In the genomic region with DNA sequence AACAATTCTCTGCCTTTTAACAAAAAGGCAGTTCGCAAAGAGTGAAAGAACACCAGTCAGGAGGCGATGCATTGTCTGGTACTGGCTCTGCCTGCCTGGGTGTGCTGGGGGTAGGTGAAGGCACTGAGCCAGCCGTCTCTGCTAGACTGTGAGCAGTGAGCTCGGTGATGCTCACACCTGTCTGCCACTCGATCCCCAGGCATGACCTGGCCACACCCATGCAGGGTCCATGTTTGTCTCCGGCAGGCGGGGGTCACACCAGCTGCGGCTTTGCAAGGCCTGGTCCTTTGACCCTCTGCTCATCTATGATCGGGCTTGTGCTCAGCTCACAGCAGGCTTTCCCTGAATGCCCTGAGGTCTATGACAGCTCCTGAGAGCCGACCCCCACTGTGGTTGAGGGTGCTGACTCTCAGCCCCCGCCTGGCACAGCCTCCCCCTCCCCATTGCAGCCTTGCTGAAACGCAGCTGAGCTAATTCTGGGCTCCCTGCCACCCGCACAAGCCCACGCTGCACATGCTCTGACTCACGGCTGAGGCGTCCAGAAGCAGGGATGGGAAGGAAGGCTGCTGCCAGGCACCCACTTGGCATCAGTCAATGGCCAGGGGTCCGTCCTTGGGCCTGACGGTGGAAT, we compare ENCODE assay signal across 10 cellular contexts. TPM values are rescaled to one million over a fixed set of nuclear protein-coding genes. Genes with fewer than 3 reads are reported as not detected.
DNase-seq lines count a peak whose midpoint lies in the region; ATAC-seq, FAIRE-seq and TF ChIP-seq lines count a peak whose summit lies in the region.
"Had no signal": no experiment of that assay in that cellular context is flagged by ENCODE, and none has a peak within 500 bp of the region (broad histone marks: within the 10 kb centered on the region; RNA-seq: fewer than 3 reads in every experiment).

No MANE protein-coding gene starts in this region.

- H3K27ac ChIP-seq in right atrium auricular region: no peak overlapping the region
- peak overlapping the region; percentile 30 for H3K27ac ChIP-seq in upper lobe of right lung
- H3K27ac ChIP-seq: SJSA1 had no signal

- H3K36me3 ChIP-seq in right atrium auricular region: no peaks in the 10 kb centered on the region
- no peaks in the 10 kb centered on the region for H3K36me3 ChIP-seq in upper lobe of right lung
- H3K36me3 ChIP-seq: SJSA1 had no signal

- FAIRE-seq in GM12892 (lab: Jason Lieb, UNC): no peak

- H3K36me3 Mint-ChIP-seq in activated CD8-positive, alpha-beta memory T cell treated with anti-CD3 and anti-CD28 coated beads, Interleukin-2, amount 10 ng/mL, durations not matched to agents 7 days and 5 days: no peaks in the 10 kb centered on the region
- H3K36me3 Mint-ChIP-seq in activated T-helper 2 cell treated with anti-CD3 and anti-CD28 coated beads, Interferon-gamma antibody, Interleukin-2, Interleukin-4, amounts not matched to agents 10 μg/mL and 5 μg/mL and 100 μg/mL, durations not matched to agents 14 hours and 24 hours and 36 hours (ENCODE audit: low read depth): no peaks in the 10 kb centered on the region

- peaks cover 0 to 27% of the 10 kb centered on the region in 2 donors for H3K4me1 ChIP-seq in right atrium auricular region
- H3K4me1 ChIP-seq in upper lobe of right lung: peaks cover 38% of the 10 kb centered on the region
- H3K4me1 ChIP-seq: SJSA1 had no signal

- H3K9me3 ChIP-seq in right atrium auricular region: no peaks in the 10 kb centered on the region
- H3K9me3 ChIP-seq in upper lobe of right lung: no peaks in the 10 kb centered on the region
- H3K9me3 ChIP-seq: SJSA1 had no signal

- H3K4me1 Mint-ChIP-seq in activated CD8-positive, alpha-beta memory T cell treated with anti-CD3 and anti-CD28 coated beads, Interleukin-2, amount 10 ng/mL, durations not matched to agents 7 days and 5 days: peaks cover 44% of the 10 kb centered on the region
- H3K4me1 Mint-ChIP-seq in activated T-helper 2 cell treated with anti-CD3 and anti-CD28 coated beads, Interferon-gamma antibody, Interleukin-2, Interleukin-4, amounts not matched to agents 10 μg/mL and 5 μg/mL and 100 μg/mL, durations not matched to agents 14 hours and 24 hours and 36 hours (ENCODE audit: low read depth): peaks cover 29% of the 10 kb centered on the region

- CTCF ChIA-PET in activated CD8-positive, alpha-beta memory T cell treated with anti-CD3 and anti-CD28 coated beads, Interleukin-2, amount 10 ng/mL, durations not matched to agents 7 days and 5 days (lab: Charles Lee): no interaction called here

- DNase-seq in Right ventricle myocardium superior: no peak
- no peak for DNase-seq in right atrium auricular region (ENCODE audit: low spot score)
- DNase-seq in activated CD8-positive, alpha-beta memory T cell treated with anti-CD3 and anti-CD28 coated beads, Interleukin-2, amount 10 ng/mL, durations not matched to agents 7 days and 5 days: peak; percentile 28
- DNase-seq in left ventricle myocardium superior: peak; percentile 46
- DNase-seq in upper lobe of right lung: peak; percentile 79
- DNase-seq in iPS-NIHi11 (ENCODE audit: low spot score): no peak
- DNase-seq in GM12892 (ENCODE audit: insufficient read length): no peak
- no peak for DNase-seq in activated T-helper 2 cell treated with anti-CD3 and anti-CD28 coated beads, Interferon-gamma antibody, Interleukin-2, Interleukin-4, amounts not matched to agents 10 μg/mL and 5 μg/mL and 100 μg/mL, durations not matched to agents 14 hours and 24 hours and 36 hours (ENCODE audit: low spot score)
- DNase-seq: DND-41 had no signal

- no peak overlapping the region for H3K27ac Mint-ChIP-seq in activated CD8-positive, alpha-beta memory T cell treated with anti-CD3 and anti-CD28 coated beads, Interleukin-2, amount 10 ng/mL, durations not matched to agents 7 days and 5 days
- H3K27ac Mint-ChIP-seq in activated T-helper 2 cell treated with anti-CD3 and anti-CD28 coated beads, Interferon-gamma antibody, Interleukin-2, Interleukin-4, amounts not matched to agents 10 μg/mL and 5 μg/mL and 100 μg/mL, durations not matched to agents 14 hours and 24 hours and 36 hours: no peak overlapping the region

- peak; percentile 73 for ATAC-seq in Right ventricle myocardium superior (ENCODE audit: poor library complexity)
- ATAC-seq in activated CD8-positive, alpha-beta memory T cell treated with anti-CD3 and anti-CD28 coated beads, Interleukin-2, amount 10 ng/mL, durations not matched to agents 7 days and 5 days: peak; percentile 8
- ATAC-seq in left ventricle myocardium superior: peak; percentile 87
- peak; percentile 38 for ATAC-seq in upper lobe of right lung

- intact Hi-C loops in Right ventricle myocardium superior (cut with DNase I): no loop called here
- intact Hi-C loops in left ventricle myocardium superior (cut with micrococcal nuclease): no loop called here
- intact Hi-C loops in upper lobe of right lung (cut with DNase I): no loop called here
- intact Hi-C loops in activated T-helper 2 cell treated with anti-CD3 and anti-CD28 coated beads, Interferon-gamma antibody, Interleukin-2, Interleukin-4, amounts not matched to agents 10 μg/mL and 5 μg/mL and 100 μg/mL, durations not matched to agents 14 hours and 24 hours and 36 hours (cut with micrococcal nuclease): no loop called here

- no peak overlapping the region for H3K4me3 Mint-ChIP-seq in activated CD8-positive, alpha-beta memory T cell treated with anti-CD3 and anti-CD28 coated beads, Interleukin-2, amount 10 ng/mL, durations not matched to agents 7 days and 5 days
- H3K4me3 Mint-ChIP-seq in activated T-helper 2 cell treated with anti-CD3 and anti-CD28 coated beads, Interferon-gamma antibody, Interleukin-2, Interleukin-4, amounts not matched to agents 10 μg/mL and 5 μg/mL and 100 μg/mL, durations not matched to agents 14 hours and 24 hours and 36 hours (ENCODE audit: low read depth): no peak overlapping the region

- no peak for TF ChIP-seq CTCF in right atrium auricular region (IDR thresholded peaks at IDR 0.05)
- TF ChIP-seq CTCF in upper lobe of right lung (IDR thresholded peaks at IDR 0.05): no peak

- peaks cover 75% of the 10 kb centered on the region for H3K27me3 Mint-ChIP-seq in activated CD8-positive, alpha-beta memory T cell treated with anti-CD3 and anti-CD28 coated beads, Interleukin-2, amount 10 ng/mL, durations not matched to agents 7 days and 5 days
- H3K27me3 Mint-ChIP-seq in activated T-helper 2 cell treated with anti-CD3 and anti-CD28 coated beads, Interferon-gamma antibody, Interleukin-2, Interleukin-4, amounts not matched to agents 10 μg/mL and 5 μg/mL and 100 μg/mL, durations not matched to agents 14 hours and 24 hours and 36 hours (ENCODE audit: low read depth): peaks cover 33% of the 10 kb centered on the region

- no peaks in the 10 kb centered on the region for H3K9me3 Mint-ChIP-seq in activated CD8-positive, alpha-beta memory T cell treated with anti-CD3 and anti-CD28 coated beads, Interleukin-2, amount 10 ng/mL, durations not matched to agents 7 days and 5 days (ENCODE audit: low read depth)
- H3K9me3 Mint-ChIP-seq in activated T-helper 2 cell treated with anti-CD3 and anti-CD28 coated beads, Interferon-gamma antibody, Interleukin-2, Interleukin-4, amounts not matched to agents 10 μg/mL and 5 μg/mL and 100 μg/mL, durations not matched to agents 14 hours and 24 hours and 36 hours: no peaks in the 10 kb centered on the region

- no peak for TF ChIP-seq POLR2A in GM12892 (IDR thresholded peaks at IDR 0.05; ENCODE audit: low read depth, low read length)

- no peak overlapping the region for H3K4me3 ChIP-seq in right atrium auricular region
- H3K4me3 ChIP-seq in upper lobe of right lung: no peak overlapping the region
- H3K4me3 ChIP-seq: SJSA1 had no signal

- H3K27me3 ChIP-seq in right atrium auricular region (no peaks in the 10 kb centered on the region), upper lobe of right lung (no peaks in the 10 kb centered on the region)
- H3K27me3 ChIP-seq: SJSA1 had no signal

RNA-seq across cellular contexts. Expression of a gene that starts 23.7 kb away (rescaled TPM):
- total RNA-seq in Right ventricle myocardium superior: 4.4 TPM
- total RNA-seq in right atrium auricular region: 1 to 10 TPM; 5.3 to 7.4 TPM
- total RNA-seq in activated CD8-positive, alpha-beta memory T cell treated with anti-CD3 and anti-CD28 coated beads, Interleukin-2, amount 10 ng/mL, durations not matched to agents 7 days and 5 days: under 1 TPM; 0.18 to 0.35 TPM
- 4.0 TPM for total RNA-seq in left ventricle myocardium superior
- 33.3 TPM for total RNA-seq in upper lobe of right lung
- not detected for polyA plus RNA-seq in GM12892 (2012; ENCODE audit: missing spikeins)
- 0.37 and 0.55 TPM in 2 replicates for total RNA-seq in activated T-helper 2 cell treated with anti-CD3 and anti-CD28 coated beads, Interferon-gamma antibody, Interleukin-2, Interleukin-4, amounts not matched to agents 10 μg/mL and 5 μg/mL and 100 μg/mL, durations not matched to agents 14 hours and 24 hours and 36 hours
- total RNA-seq: SJSA1 had no signal

Comparison
In these comparisons a context has a peak if more than half of its experiments do, and no peak if none do; other contexts are left out.
1. DNase-seq: peak in activated CD8-positive, alpha-beta memory T cell treated with anti-CD3 and anti-CD28 coated beads, Interleukin-2, amount 10 ng/mL, durations not matched to agents 7 days and 5 days (single experiment), left ventricle myocardium superior (single experiment) and upper lobe of right lung (single experiment); none in Right ventricle myocardium superior (single experiment), right atrium auricular region (single experiment), iPS-NIHi11 (single experiment), GM12892 (single experiment) and activated T-helper 2 cell treated with anti-CD3 and anti-CD28 coated beads, Interferon-gamma antibody, Interleukin-2, Interleukin-4, amounts not matched to agents 10 μg/mL and 5 μg/mL and 100 μg/mL, durations not matched to agents 14 hours and 24 hours and 36 hours (single experiment).
2. ATAC-seq: peak in every context shown above with its lines; median percentile 87 in left ventricle myocardium superior; 73 in Right ventricle myocardium superior; 38 in upper lobe of right lung; 8 in activated CD8-positive, alpha-beta memory T cell treated with anti-CD3 and anti-CD28 coated beads, Interleukin-2, amount 10 ng/mL, durations not matched to agents 7 days and 5 days.